In genomic region chr11:16526947-16527346, GRCh38 we compare ENCODE assay signal across 1 cellular context.
TF ChIP-seq lines count a peak whose summit lies in the region.

No MANE protein-coding gene starts in this region.

TF ChIP-seq in HEK293, 187 proteins besides CTCF, POLR2A, EP300 and RAD21 (continued from another document):
- TF ChIP-seq, protein P1, sequence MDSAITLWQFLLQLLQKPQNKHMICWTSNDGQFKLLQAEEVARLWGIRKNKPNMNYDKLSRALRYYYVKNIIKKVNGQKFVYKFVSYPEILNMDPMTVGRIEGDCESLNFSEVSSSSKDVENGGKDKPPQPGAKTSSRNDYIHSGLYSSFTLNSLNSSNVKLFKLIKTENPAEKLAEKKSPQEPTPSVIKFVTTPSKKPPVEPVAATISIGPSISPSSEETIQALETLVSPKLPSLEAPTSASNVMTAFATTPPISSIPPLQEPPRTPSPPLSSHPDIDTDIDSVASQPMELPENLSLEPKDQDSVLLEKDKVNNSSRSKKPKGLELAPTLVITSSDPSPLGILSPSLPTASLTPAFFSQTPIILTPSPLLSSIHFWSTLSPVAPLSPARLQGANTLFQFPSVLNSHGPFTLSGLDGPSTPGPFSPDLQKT (IDR thresholded peaks at IDR 0.05; ENCODE audit: borderline replicate concordance, low read depth, low read length): no peak
- TF ChIP-seq ZNF2 (tag by site-specific recombination; IDR thresholded peaks at IDR 0.05) (no peak), ZFP37 (tag by site-specific recombination; IDR thresholded peaks at IDR 0.05) (no peak), GLIS2 (tag by site-specific recombination; IDR thresholded peaks at IDR 0.05) (no peak), ZFP3 (tag by site-specific recombination; IDR thresholded peaks at IDR 0.05; ENCODE audit: low read depth) (no peak)
